Comparison of ENCODE assay signal across 9 cellular contexts in genomic region chr20:40265872-40266533, GRCh38.
DNase-seq lines count a peak whose midpoint lies in the region; ATAC-seq, FAIRE-seq and TF ChIP-seq lines count a peak whose summit lies in the region.
"Had no signal": no experiment of that assay in that cellular context is flagged by ENCODE, and none has a peak within 500 bp of the region (broad histone marks: within the 10 kb centered on the region; RNA-seq: fewer than 3 reads in every experiment).

No MANE protein-coding gene starts in this region.

- FAIRE-seq in small intestine (lab: Jason Lieb, UNC): no peak
- FAIRE-seq: TTC549 had no signal

- no peak for ATAC-seq in HG02884 (IDR thresholded peaks at IDR 0.05; ENCODE audit: unreplicated experiment)
- no peak for ATAC-seq in HG03439 (IDR thresholded peaks at IDR 0.05; ENCODE audit: unreplicated experiment)
- no peak for ATAC-seq in HG02759 (IDR thresholded peaks at IDR 0.05; ENCODE audit: unreplicated experiment)

- TF ChIP-seq CTCF in fibroblast of villous mesenchyme (IDR thresholded peaks at IDR 0.05; ENCODE audit: insufficient read depth, low read depth, low read length): peak; percentile 44

- 42 to 64% (median 51%) methylated on average over 6 of the region's 6 CpGs for WGBS in small intestine, 3 donors

- H3K4me3 ChIP-seq in fibroblast of villous mesenchyme (ENCODE audit: low read depth, low read length): no peak overlapping the region
- H3K4me3 ChIP-seq in small intestine (ENCODE audit: low read depth in 1 of 2, low read length in 2 of 2): no peak overlapping the region

- no peaks in the 10 kb centered on the region for H3K9me3 ChIP-seq in small intestine (ENCODE audit: control insufficient read depth, low read depth)

- no peaks in the 10 kb centered on the region for H3K27me3 ChIP-seq in small intestine (ENCODE audit: control insufficient read depth in 2 of 2, insufficient read depth in 2 of 2, low read length in 2 of 2)

- H3K4me1 ChIP-seq in small intestine (ENCODE audit: control insufficient read depth in 2 of 2, insufficient read depth in 1 of 2, low read depth in 1 of 2, low read length in 1 of 2): no peaks in the 10 kb centered on the region

- DNase-seq in DMS153 treated with DMSO at 0.1 percent for 48 hours (lab: John Stamatoyannopoulos, UW; ENCODE audit: unreplicated experiment) (peak; percentile 7), DMS153 (lab: John Stamatoyannopoulos, UW) (no peak), RKO (ENCODE audit: low spot score) (peak; percentile 54), fibroblast of villous mesenchyme (ENCODE audit: low read depth) (no peak), small intestine (peak; percentile 59)

- H3K36me3 ChIP-seq in small intestine (ENCODE audit: control insufficient read depth in 2 of 2, insufficient read depth in 2 of 2, low read length in 2 of 2): no peaks in the 10 kb centered on the region

- no peak overlapping the region for H3K27ac ChIP-seq in small intestine (ENCODE audit: low read depth in 1 of 2, low read length in 1 of 2)

Comparison
In these comparisons a context has a peak if more than half of its experiments do, and no peak if none do; other contexts are left out.
1. DNase-seq: peak in DMS153 treated with DMSO at 0.1 percent for 48 hours (single experiment), RKO (single experiment) and small intestine (single experiment); none in DMS153 (single experiment) and fibroblast of villous mesenchyme (single experiment).